ENCODE assay signal across 17 cellular contexts in genomic region chr12:659090-659683, GRCh38. TPM values are rescaled to one million over a fixed set of nuclear protein-coding genes. Genes with fewer than 3 reads are reported as not detected.
A peak's percentile ranks its signal among the peaks of the same experiment; 100 is the strongest.
DNase-seq lines count a peak whose midpoint lies in the region; ATAC-seq and TF ChIP-seq lines count a peak whose summit lies in the region.
"Had no signal": no experiment of that assay in that cellular context is flagged by ENCODE, and none has a peak within 500 bp of the region (broad histone marks: within the 10 kb centered on the region; RNA-seq: fewer than 3 reads in every experiment).

No MANE protein-coding gene starts in this region.

- no peak overlapping the region for H3K4me3 ChIP-seq in dorsolateral prefrontal cortex
- H3K4me3 ChIP-seq in MG63: no peak overlapping the region
- H3K4me3 ChIP-seq: coronary artery, transverse colon had no signal

- H3K27me3 ChIP-seq in dorsolateral prefrontal cortex: no peaks in the 10 kb centered on the region
- no peaks in the 10 kb centered on the region for H3K27me3 ChIP-seq in MG63
- H3K27me3 ChIP-seq: transverse colon had no signal

- H3K36me3 ChIP-seq in MG63: no peaks in the 10 kb centered on the region
- H3K36me3 ChIP-seq: transverse colon had no signal

- ATAC-seq in GM18861 (IDR thresholded peaks at IDR 0.05; ENCODE audit: unreplicated experiment) (peak; percentile 60), GM21528 (IDR thresholded peaks at IDR 0.05; ENCODE audit: low FRiP score, unreplicated experiment) (peak; percentile 62), HG03280 (IDR thresholded peaks at IDR 0.05; ENCODE audit: unreplicated experiment) (peak; percentile 56)

- H3K27ac ChIP-seq in dorsolateral prefrontal cortex: peak overlapping the region in 39 of 59 donors; percentile 3 to 95 (median 49)
- H3K27ac ChIP-seq: C4-2B, coronary artery, transverse colon had no signal

- no peak for DNase-seq in dorsolateral prefrontal cortex
- no peak for DNase-seq in MG63
- no peak for DNase-seq in KG1 (lab: John Stamatoyannopoulos, UW)
- no peak for DNase-seq in stimulated activated CD4-positive, alpha-beta T cell treated with anti-CD3 and anti-CD28 coated beads, Interleukin-4, amount 100 ng/mL, for 4 hours
- DNase-seq in NCI-H2196 treated with DMSO at 0.1 percent for 48 hours (lab: John Stamatoyannopoulos, UW; ENCODE audit: unreplicated experiment): no peak
- DNase-seq: GDM1; mammary epithelial cell; NCI-H1092; NCI-H510A; SHP77 treated with DMSO at 0.1 percent for 48 hours; stimulated activated CD4-positive, alpha-beta T cell treated with anti-CD3 and anti-CD28 coated beads, Interleukin-12 subunit alpha, Interleukin-12 subunit beta, amount 100 ng/mL, for 4 hours; transverse colon had no signal

- H3K9me3 ChIP-seq in MG63: no peaks in the 10 kb centered on the region
- H3K9me3 ChIP-seq: transverse colon had no signal

- TF ChIP-seq CTCF in dorsolateral prefrontal cortex (IDR thresholded peaks at IDR 0.05 in 54 of 56, conservative IDR thresholded peaks at IDR 0.05 in 2 of 56; ENCODE audit: low read depth in 1 of 56, partially characterized antibody in 56 of 56): no peak

- intact Hi-C loops in dorsolateral prefrontal cortex (cut with DNase I): no loop called here

RNA-seq across cellular contexts. Expression of gene NINJ2, which starts 4.1 kb away (rescaled TPM):
- 10 to 100 TPM in 88 of 120 experiments, 1 to 10 TPM in 32; 1.6 to 80.0 (median 16.4) TPM for total RNA-seq in dorsolateral prefrontal cortex
- 3.1 TPM in 1 of 2 replicates, not detected in the other for total RNA-seq in MG63 (2014; rRNA removed; shearing (Covaris generic); ENCODE audit: low replicate concordance)
